9 cellular contexts compared by ENCODE assay signal in genomic region chr7:55409474-55410225, GRCh38. TPM values are rescaled to one million over a fixed set of nuclear protein-coding genes. Genes with fewer than 3 reads are reported as not detected.
A peak's percentile ranks its signal among the peaks of the same experiment; 100 is the strongest.
DNase-seq lines count a peak whose midpoint lies in the region; ATAC-seq and TF ChIP-seq lines count a peak whose summit lies in the region.
"Had no signal": no experiment of that assay in that cellular context is flagged by ENCODE, and none has a peak within 500 bp of the region (broad histone marks: within the 10 kb centered on the region; RNA-seq: fewer than 3 reads in every experiment).

No MANE protein-coding gene starts in this region.

- no peak overlapping the region for H3K4me3 Mint-ChIP-seq in activated T-cell treated with anti-CD3 and anti-CD28 coated beads, Interleukin-2, amount 50 U/mL, for 24 hours

- H3K9ac ChIP-seq in liver (ENCODE audit: low read depth in 1 of 2, low read length in 2 of 2), result no peak overlapping the region

- ATAC-seq in HG02678 (IDR thresholded peaks at IDR 0.05; ENCODE audit: unreplicated experiment) (peak; percentile 62), GM19452 (IDR thresholded peaks at IDR 0.05; ENCODE audit: unreplicated experiment) (no peak)

- DNase-seq in NCI-H774 (lab: John Stamatoyannopoulos, UW) (peak; percentile 0), DMS153 treated with DMSO at 0.1 percent for 48 hours (lab: John Stamatoyannopoulos, UW; ENCODE audit: unreplicated experiment) (no peak)
- DNase-seq in activated T-cell treated with anti-CD3 and anti-CD28 coated beads, Interleukin-2, amount 50 U/mL, for 24 hours, result no peak
- no peak for DNase-seq in activated CD4-positive, alpha-beta T cell treated with anti-CD3 and anti-CD28 coated beads, Interleukin-2, amount 50 U/mL, for 48 hours
- DNase-seq: NCI-H1436 treated with DMSO at 0.1 percent for 48 hours had no signal

- H3K27me3 ChIP-seq in liver (ENCODE audit: control insufficient read depth in 4 of 4, insufficient read depth in 4 of 4, low read length in 3 of 4), result no peaks in the 10 kb centered on the region

- peak overlapping the region; percentile 24 to 54 for H3K27ac ChIP-seq in liver (ENCODE audit: low read depth in 1 of 2, low read length in 2 of 2)

- no peaks in the 10 kb centered on the region for H3K9me3 Mint-ChIP-seq in activated T-cell treated with anti-CD3 and anti-CD28 coated beads, Interleukin-2, amount 50 U/mL, for 24 hours

- no peaks in the 10 kb centered on the region for H3K27me3 Mint-ChIP-seq in activated T-cell treated with anti-CD3 and anti-CD28 coated beads, Interleukin-2, amount 50 U/mL, for 24 hours

- TF ChIP-seq RAD21 in liver (IDR thresholded peaks at IDR 0.05), result peak in 1 of 2 donors; percentile 4

- H3K4me1 Mint-ChIP-seq in activated T-cell treated with anti-CD3 and anti-CD28 coated beads, Interleukin-2, amount 50 U/mL, for 24 hours (ENCODE audit: low read depth), result peaks cover 2% of the 10 kb centered on the region

- TF ChIP-seq CTCF in GM12872 (IDR thresholded peaks at IDR 0.05; ENCODE audit: insufficient read depth, low read depth, low read length), result 0 out of 3 replicates have a peak, but pooled peaks have one; percentile 10
- TF ChIP-seq CTCF in liver (IDR thresholded peaks at IDR 0.05; ENCODE audit: low read depth, low read length, missing input control), result no peak

- H3K4me3 ChIP-seq in liver (ENCODE audit: low read depth in 1 of 3, low read length in 3 of 3), result no peak overlapping the region

- H3K9me3 ChIP-seq in liver (ENCODE audit: control insufficient read depth in 4 of 4, low read length in 3 of 4), result no peaks in the 10 kb centered on the region

- H3K36me3 Mint-ChIP-seq in activated T-cell treated with anti-CD3 and anti-CD28 coated beads, Interleukin-2, amount 50 U/mL, for 24 hours (ENCODE audit: low read depth), result peaks cover 58% of the 10 kb centered on the region

- peaks cover 1 to 37% (median 24%) of the 10 kb centered on the region in 4 donors for H3K4me1 ChIP-seq in liver (ENCODE audit: control insufficient read depth in 4 of 4, insufficient read depth in 4 of 4, low read length in 3 of 4)

- WGBS in liver, result 28% methylated on average over 3 of the region's 3 CpGs

- H3K36me3 ChIP-seq in liver (ENCODE audit: control insufficient read depth in 4 of 4, insufficient read depth in 3 of 4, low read depth in 1 of 4, low read length in 3 of 4), result peaks cover 0 to 11% (median 1%) of the 10 kb centered on the region in 4 donors

- no peak overlapping the region for H3K27ac Mint-ChIP-seq in activated T-cell treated with anti-CD3 and anti-CD28 coated beads, Interleukin-2, amount 50 U/mL, for 24 hours

TF ChIP-seq in liver, 16 proteins besides CTCF, POLR2A, EP300 and RAD21:
- peak in 1 of 2 donors; percentile 9 for TF ChIP-seq HNF4A (conservative IDR thresholded peaks at IDR 0.05)
- TF ChIP-seq JUND (IDR thresholded peaks at IDR 0.05), result no peak
TF ChIP-seq in liver: peak in this region for 1.

RNA-seq across cellular contexts. Expression of gene LANCL2, which starts 44.5 kb away (rescaled TPM):
- 10 to 100 TPM; 11.2 to 11.9 TPM for total RNA-seq in liver
- polyA plus RNA-seq in liver, result 10 to 100 TPM in 1 of 2 donors, 1 to 10 TPM in 1; 6.2 to 10.4 TPM
